2 cellular contexts compared by ENCODE assay signal in the genomic region with DNA sequence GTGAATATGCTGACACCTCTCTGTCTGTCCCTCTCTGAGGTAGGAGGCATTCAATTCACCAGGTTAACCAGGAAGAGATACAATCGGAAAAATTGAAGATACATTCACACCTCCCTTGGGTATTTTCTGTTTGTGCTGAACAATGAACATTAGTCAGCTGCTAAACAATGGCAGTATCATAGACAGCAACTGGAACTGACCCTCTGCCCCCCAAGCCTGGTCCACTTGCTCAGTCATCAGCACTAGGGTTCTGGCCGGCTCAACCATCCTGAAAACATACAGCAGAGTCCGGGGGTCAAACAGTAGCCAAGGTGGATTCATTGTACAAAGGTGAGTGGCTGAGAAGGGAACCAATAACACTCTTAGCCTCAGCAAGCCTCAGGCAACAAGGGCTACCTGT.
TF ChIP-seq lines count a peak whose summit lies in the region.

No MANE protein-coding gene starts in this region.

TF ChIP-seq in GM23338, 12 proteins besides CTCF, POLR2A, EP300 and RAD21 (continues in another document):
- no peak for TF ChIP-seq CREB1 (CRISPR knock-in tag; IDR thresholded peaks at IDR 0.05; ENCODE audit: low read depth)
- TF ChIP-seq, protein P1, sequence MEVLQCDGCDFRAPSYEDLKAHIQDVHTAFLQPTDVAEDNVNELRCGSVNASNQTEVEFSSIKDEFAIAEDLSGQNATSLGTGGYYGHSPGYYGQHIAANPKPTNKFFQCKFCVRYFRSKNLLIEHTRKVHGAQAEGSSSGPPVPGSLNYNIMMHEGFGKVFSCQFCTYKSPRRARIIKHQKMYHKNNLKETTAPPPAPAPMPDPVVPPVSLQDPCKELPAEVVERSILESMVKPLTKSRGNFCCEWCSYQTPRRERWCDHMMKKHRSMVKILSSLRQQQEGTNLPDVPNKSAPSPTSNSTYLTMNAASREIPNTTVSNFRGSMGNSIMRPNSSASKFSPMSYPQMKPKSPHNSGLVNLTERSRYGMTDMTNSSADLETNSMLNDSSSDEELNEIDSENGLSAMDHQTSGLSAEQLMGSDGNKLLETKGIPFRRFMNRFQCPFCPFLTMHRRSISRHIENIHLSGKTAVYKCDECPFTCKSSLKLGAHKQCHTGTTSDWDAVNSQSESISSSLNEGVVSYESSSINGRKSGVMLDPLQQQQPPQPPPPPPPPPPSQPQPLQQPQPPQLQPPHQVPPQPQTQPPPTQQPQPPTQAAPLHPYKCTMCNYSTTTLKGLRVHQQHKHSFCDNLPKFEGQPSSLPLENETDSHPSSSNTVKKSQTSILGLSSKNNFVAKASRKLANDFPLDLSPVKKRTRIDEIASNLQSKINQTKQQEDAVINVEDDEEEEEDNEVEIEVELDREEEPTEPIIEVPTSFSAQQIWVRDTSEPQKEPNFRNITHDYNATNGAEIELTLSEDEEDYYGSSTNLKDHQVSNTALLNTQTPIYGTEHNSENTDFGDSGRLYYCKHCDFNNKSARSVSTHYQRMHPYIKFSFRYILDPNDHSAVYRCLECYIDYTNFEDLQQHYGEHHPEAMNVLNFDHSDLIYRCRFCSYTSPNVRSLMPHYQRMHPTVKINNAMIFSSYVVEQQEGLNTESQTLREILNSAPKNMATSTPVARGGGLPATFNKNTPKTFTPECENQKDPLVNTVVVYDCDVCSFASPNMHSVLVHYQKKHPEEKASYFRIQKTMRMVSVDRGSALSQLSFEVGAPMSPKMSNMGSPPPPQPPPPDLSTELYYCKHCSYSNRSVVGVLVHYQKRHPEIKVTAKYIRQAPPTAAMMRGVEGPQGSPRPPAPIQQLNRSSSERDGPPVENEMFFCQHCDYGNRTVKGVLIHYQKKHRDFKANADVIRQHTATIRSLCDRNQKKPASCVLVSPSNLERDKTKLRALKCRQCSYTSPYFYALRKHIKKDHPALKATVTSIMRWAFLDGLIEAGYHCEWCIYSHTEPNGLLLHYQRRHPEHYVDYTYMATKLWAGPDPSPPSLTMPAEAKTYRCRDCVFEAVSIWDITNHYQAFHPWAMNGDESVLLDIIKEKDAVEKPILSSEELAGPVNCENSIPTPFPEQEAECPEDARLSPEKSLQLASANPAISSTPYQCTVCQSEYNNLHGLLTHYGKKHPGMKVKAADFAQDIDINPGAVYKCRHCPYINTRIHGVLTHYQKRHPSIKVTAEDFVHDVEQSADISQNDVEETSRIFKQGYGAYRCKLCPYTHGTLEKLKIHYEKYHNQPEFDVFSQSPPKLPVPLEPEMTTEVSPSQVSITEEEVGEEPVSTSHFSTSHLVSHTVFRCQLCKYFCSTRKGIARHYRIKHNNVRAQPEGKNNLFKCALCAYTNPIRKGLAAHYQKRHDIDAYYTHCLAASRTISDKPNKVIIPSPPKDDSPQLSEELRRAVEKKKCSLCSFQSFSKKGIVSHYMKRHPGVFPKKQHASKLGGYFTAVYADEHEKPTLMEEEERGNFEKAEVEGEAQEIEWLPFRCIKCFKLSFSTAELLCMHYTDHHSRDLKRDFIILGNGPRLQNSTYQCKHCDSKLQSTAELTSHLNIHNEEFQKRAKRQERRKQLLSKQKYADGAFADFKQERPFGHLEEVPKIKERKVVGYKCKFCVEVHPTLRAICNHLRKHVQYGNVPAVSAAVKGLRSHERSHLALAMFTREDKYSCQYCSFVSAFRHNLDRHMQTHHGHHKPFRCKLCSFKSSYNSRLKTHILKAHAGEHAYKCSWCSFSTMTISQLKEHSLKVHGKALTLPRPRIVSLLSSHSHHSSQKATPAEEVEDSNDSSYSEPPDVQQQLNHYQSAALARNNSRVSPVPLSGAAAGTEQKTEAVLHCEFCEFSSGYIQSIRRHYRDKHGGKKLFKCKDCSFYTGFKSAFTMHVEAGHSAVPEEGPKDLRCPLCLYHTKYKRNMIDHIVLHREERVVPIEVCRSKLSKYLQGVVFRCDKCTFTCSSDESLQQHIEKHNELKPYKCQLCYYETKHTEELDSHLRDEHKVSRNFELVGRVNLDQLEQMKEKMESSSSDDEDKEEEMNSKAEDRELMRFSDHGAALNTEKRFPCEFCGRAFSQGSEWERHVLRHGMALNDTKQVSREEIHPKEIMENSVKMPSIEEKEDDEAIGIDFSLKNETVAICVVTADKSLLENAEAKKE (CRISPR knock-in tag; IDR thresholded peaks at IDR 0.05): no peak
- TF ChIP-seq JUNB (IDR thresholded peaks at IDR 0.05; ENCODE audit: unreplicated experiment): no peak
- no peak for TF ChIP-seq EZH2 (IDR thresholded peaks at IDR 0.05; ENCODE audit: low read depth, unreplicated experiment)
- TF ChIP-seq NANOG (IDR thresholded peaks at IDR 0.05; ENCODE audit: borderline replicate concordance): no peak
- TF ChIP-seq ZNF331 (CRISPR knock-in tag; IDR thresholded peaks at IDR 0.05; ENCODE audit: low read depth): no peak
- no peak for TF ChIP-seq STAT1 (IDR thresholded peaks at IDR 0.05; ENCODE audit: unreplicated experiment)
- TF ChIP-seq POLR2AphosphoS5 (IDR thresholded peaks at IDR 0.05; ENCODE audit: low read depth): no peak
- no peak for TF ChIP-seq ZNF114 (CRISPR knock-in tag; IDR thresholded peaks at IDR 0.05)
- TF ChIP-seq, protein P2, sequence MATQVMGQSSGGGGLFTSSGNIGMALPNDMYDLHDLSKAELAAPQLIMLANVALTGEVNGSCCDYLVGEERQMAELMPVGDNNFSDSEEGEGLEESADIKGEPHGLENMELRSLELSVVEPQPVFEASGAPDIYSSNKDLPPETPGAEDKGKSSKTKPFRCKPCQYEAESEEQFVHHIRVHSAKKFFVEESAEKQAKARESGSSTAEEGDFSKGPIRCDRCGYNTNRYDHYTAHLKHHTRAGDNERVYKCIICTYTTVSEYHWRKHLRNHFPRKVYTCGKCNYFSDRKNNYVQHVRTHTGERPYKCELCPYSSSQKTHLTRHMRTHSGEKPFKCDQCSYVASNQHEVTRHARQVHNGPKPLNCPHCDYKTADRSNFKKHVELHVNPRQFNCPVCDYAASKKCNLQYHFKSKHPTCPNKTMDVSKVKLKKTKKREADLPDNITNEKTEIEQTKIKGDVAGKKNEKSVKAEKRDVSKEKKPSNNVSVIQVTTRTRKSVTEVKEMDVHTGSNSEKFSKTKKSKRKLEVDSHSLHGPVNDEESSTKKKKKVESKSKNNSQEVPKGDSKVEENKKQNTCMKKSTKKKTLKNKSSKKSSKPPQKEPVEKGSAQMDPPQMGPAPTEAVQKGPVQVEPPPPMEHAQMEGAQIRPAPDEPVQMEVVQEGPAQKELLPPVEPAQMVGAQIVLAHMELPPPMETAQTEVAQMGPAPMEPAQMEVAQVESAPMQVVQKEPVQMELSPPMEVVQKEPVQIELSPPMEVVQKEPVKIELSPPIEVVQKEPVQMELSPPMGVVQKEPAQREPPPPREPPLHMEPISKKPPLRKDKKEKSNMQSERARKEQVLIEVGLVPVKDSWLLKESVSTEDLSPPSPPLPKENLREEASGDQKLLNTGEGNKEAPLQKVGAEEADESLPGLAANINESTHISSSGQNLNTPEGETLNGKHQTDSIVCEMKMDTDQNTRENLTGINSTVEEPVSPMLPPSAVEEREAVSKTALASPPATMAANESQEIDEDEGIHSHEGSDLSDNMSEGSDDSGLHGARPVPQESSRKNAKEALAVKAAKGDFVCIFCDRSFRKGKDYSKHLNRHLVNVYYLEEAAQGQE (IDR thresholded peaks at IDR 0.05; ENCODE audit: unreplicated experiment): no peak
- TF ChIP-seq EZH2phosphoT487 (IDR thresholded peaks at IDR 0.05; ENCODE audit: unreplicated experiment): no peak

TF ChIP-seq in GM12878, 131 proteins besides CTCF, POLR2A, EP300 and RAD21 (continues in another document):
- TF ChIP-seq RCOR1 (conservative IDR thresholded peaks at IDR 0.05; ENCODE audit: low read depth, low read length) (no peak), RBBP5 (conservative IDR thresholded peaks at IDR 0.05) (no peak), SREBF1 (IDR thresholded peaks at IDR 0.05; ENCODE audit: low read length) (no peak), TCF3 (IDR thresholded peaks at IDR 0.05; ENCODE audit: borderline replicate concordance, insufficient read depth, low read depth, low read length) (no peak), NFYA (IDR thresholded peaks at IDR 0.05; ENCODE audit: borderline replicate concordance, low read depth, low read length) (no peak), GABPA (IDR thresholded peaks at IDR 0.05; ENCODE audit: low read depth) (no peak), CHD4 (IDR thresholded peaks at IDR 0.05) (no peak)
- TF ChIP-seq, protein P3, sequence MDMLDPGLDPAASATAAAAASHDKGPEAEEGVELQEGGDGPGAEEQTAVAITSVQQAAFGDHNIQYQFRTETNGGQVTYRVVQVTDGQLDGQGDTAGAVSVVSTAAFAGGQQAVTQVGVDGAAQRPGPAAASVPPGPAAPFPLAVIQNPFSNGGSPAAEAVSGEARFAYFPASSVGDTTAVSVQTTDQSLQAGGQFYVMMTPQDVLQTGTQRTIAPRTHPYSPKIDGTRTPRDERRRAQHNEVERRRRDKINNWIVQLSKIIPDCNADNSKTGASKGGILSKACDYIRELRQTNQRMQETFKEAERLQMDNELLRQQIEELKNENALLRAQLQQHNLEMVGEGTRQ (IDR thresholded peaks at IDR 0.05; ENCODE audit: borderline replicate concordance, low read depth, low read length): no peak
- TF ChIP-seq, protein P4, sequence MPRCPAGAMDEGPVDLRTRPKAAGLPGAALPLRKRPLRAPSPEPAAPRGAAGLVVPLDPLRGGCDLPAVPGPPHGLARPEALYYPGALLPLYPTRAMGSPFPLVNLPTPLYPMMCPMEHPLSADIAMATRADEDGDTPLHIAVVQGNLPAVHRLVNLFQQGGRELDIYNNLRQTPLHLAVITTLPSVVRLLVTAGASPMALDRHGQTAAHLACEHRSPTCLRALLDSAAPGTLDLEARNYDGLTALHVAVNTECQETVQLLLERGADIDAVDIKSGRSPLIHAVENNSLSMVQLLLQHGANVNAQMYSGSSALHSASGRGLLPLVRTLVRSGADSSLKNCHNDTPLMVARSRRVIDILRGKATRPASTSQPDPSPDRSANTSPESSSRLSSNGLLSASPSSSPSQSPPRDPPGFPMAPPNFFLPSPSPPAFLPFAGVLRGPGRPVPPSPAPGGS (IDR thresholded peaks at IDR 0.05; ENCODE audit: borderline replicate concordance, insufficient read depth, low read depth, low read length, poor library complexity, severe bottlenecking): no peak
- TF ChIP-seq, protein P5, sequence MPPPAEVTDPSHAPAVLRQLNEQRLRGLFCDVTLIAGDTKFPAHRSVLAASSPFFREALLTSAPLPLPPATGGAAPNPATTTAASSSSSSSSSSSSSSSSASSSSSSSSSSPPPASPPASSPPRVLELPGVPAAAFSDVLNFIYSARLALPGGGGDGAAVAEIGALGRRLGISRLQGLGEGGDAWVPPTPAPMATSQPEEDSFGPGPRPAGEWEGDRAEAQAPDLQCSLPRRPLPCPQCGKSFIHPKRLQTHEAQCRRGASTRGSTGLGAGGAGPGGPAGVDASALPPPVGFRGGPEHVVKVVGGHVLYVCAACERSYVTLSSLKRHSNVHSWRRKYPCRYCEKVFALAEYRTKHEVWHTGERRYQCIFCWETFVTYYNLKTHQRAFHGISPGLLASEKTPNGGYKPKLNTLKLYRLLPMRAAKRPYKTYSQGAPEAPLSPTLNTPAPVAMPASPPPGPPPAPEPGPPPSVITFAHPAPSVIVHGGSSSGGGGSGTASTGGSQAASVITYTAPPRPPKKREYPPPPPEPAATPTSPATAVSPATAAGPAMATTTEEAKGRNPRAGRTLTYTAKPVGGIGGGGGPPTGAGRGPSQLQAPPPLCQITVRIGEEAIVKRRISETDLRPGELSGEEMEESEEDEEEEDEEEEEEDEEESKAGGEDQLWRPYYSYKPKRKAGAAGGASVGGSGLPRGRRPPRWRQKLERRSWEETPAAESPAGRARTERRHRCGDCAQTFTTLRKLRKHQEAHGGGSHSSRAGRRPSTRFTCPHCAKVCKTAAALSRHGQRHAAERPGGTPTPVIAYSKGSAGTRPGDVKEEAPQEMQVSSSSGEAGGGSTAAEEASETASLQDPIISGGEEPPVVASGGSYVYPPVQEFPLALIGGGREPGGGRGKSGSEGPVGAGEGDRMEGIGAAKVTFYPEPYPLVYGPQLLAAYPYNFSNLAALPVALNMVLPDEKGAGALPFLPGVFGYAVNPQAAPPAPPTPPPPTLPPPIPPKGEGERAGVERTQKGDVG (CRISPR knock-in tag; IDR thresholded peaks at IDR 0.05): no peak
- TF ChIP-seq, protein P6, sequence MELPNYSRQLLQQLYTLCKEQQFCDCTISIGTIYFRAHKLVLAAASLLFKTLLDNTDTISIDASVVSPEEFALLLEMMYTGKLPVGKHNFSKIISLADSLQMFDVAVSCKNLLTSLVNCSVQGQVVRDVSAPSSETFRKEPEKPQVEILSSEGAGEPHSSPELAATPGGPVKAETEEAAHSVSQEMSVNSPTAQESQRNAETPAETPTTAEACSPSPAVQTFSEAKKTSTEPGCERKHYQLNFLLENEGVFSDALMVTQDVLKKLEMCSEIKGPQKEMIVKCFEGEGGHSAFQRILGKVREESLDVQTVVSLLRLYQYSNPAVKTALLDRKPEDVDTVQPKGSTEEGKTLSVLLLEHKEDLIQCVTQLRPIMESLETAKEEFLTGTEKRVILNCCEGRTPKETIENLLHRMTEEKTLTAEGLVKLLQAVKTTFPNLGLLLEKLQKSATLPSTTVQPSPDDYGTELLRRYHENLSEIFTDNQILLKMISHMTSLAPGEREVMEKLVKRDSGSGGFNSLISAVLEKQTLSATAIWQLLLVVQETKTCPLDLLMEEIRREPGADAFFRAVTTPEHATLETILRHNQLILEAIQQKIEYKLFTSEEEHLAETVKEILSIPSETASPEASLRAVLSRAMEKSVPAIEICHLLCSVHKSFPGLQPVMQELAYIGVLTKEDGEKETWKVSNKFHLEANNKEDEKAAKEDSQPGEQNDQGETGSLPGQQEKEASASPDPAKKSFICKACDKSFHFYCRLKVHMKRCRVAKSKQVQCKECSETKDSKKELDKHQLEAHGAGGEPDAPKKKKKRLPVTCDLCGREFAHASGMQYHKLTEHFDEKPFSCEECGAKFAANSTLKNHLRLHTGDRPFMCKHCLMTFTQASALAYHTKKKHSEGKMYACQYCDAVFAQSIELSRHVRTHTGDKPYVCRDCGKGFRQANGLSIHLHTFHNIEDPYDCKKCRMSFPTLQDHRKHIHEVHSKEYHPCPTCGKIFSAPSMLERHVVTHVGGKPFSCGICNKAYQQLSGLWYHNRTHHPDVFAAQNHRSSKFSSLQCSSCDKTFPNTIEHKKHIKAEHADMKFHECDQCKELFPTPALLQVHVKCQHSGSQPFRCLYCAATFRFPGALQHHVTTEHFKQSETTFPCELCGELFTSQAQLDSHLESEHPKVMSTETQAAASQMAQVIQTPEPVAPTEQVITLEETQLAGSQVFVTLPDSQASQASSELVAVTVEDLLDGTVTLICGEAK (IDR thresholded peaks at IDR 0.05; ENCODE audit: borderline replicate concordance): no peak
- TF ChIP-seq, protein P2 (IDR thresholded peaks at IDR 0.05; ENCODE audit: low read depth, low read length): no peak
